Comparison of ENCODE assay signal across 11 cellular contexts in genomic region chr6:41561386-41561785, GRCh38. TPM values are rescaled to one million over a fixed set of nuclear protein-coding genes. Genes with fewer than 3 reads are reported as not detected.
DNase-seq lines count a peak whose midpoint lies in the region; ATAC-seq and TF ChIP-seq lines count a peak whose summit lies in the region.
"Had no signal": no experiment of that assay in that cellular context is flagged by ENCODE, and none has a peak within 500 bp of the region (broad histone marks: within the 10 kb centered on the region; RNA-seq: fewer than 3 reads in every experiment).

No MANE protein-coding gene starts in this region.

- ATAC-seq in activated naive CD8-positive, alpha-beta T cell treated with anti-CD3 and anti-CD28 coated beads, Interleukin-2, amount 50 U/mL, for 24 hours: no peak
- ATAC-seq in HG03139 (IDR thresholded peaks at IDR 0.05; ENCODE audit: unreplicated experiment): no peak
- ATAC-seq: HCT116 had no signal

- peak overlapping the region; percentile 27 for H3K4me2 ChIP-seq in OCI-LY7 (ENCODE audit: low read length)

- DNase-seq in activated naive CD8-positive, alpha-beta T cell treated with anti-CD3 and anti-CD28 coated beads, Interleukin-2, amount 50 U/mL, for 24 hours: no peak
- DNase-seq in OCI-LY7 (ENCODE audit: low spot score): peak; percentile 33
- no peak for DNase-seq in immature natural killer cell
- no peak for DNase-seq in stomach
- DNase-seq in SJCRH30: no peak
- no peak for DNase-seq in GM19240 (ENCODE audit: insufficient read length, low spot score)
- DNase-seq: T1000 had no signal

- no peak for TF ChIP-seq POLR2A in stomach (IDR thresholded peaks at IDR 0.05)

- no peak for TF ChIP-seq EP300 in stomach (IDR thresholded peaks at IDR 0.05)

- CTCF ChIA-PET in OCI-LY7 (lab: Charles Lee; ENCODE audit: unreplicated experiment): no interaction called here

- no peak overlapping the region for H2AFZ ChIP-seq in OCI-LY7 (ENCODE audit: low read length)

- H3K9me3 Mint-ChIP-seq in activated naive CD8-positive, alpha-beta T cell (ENCODE audit: low read depth): no peaks in the 10 kb centered on the region
- no peaks in the 10 kb centered on the region for H3K9me3 Mint-ChIP-seq in activated naive CD8-positive, alpha-beta T cell treated with anti-CD3 and anti-CD28 coated beads, Interleukin-2, amount 50 U/mL, for 24 hours
- no peaks in the 10 kb centered on the region for H3K9me3 Mint-ChIP-seq in immature natural killer cell

- POLR2A ChIA-PET in OCI-LY7 (lab: Charles Lee): no interaction called here

- TF ChIP-seq CTCF in OCI-LY7 (conservative IDR thresholded peaks at IDR 0.05; ENCODE audit: low read length) (no peak), stomach (IDR thresholded peaks at IDR 0.05) (no peak)

- H3K9me3 ChIP-seq in OCI-LY7 (ENCODE audit: low read length) (no peaks in the 10 kb centered on the region), stomach (no peaks in the 10 kb centered on the region), SJCRH30 (replicated peaks) (no peaks in the 10 kb centered on the region)

- no peaks in the 10 kb centered on the region for H3K79me2 ChIP-seq in OCI-LY7 (ENCODE audit: insufficient read depth, low read depth, low read length)

- no peak overlapping the region for H3K27ac Mint-ChIP-seq in activated naive CD8-positive, alpha-beta T cell
- H3K27ac Mint-ChIP-seq in activated naive CD8-positive, alpha-beta T cell treated with anti-CD3 and anti-CD28 coated beads, Interleukin-2, amount 50 U/mL, for 24 hours: no peak overlapping the region
- peak overlapping the region; percentile 11 to 89 (median 74) for H3K27ac Mint-ChIP-seq in immature natural killer cell

- H3K27me3 ChIP-seq in stomach (no peaks in the 10 kb centered on the region), SJCRH30 (no peaks in the 10 kb centered on the region)
- H3K27me3 ChIP-seq: foreskin keratinocyte had no signal

- BruUV-seq in OCI-LY7 (replicated peaks; lab: Mats Ljungman, UMichigan): no TSS peak

- no peaks in the 10 kb centered on the region for H3K9me2 ChIP-seq in OCI-LY7 (ENCODE audit: insufficient read depth, low read length)

- H3K36me3 ChIP-seq in OCI-LY7 (ENCODE audit: insufficient read depth, low read length) (peaks cover 9% of the 10 kb centered on the region), stomach (peaks cover 8 to 20% (median 14%) of the 10 kb centered on the region in 4 donors), SJCRH30 (peaks cover 7% of the 10 kb centered on the region)

- H3K4me3 ChIP-seq in OCI-LY7 (ENCODE audit: low read depth, low read length, poor library complexity, severe bottlenecking) (no peak overlapping the region), stomach (peak overlapping the region in 2 of 4 donors; percentile 39 to 51), SJCRH30 (no peak overlapping the region)

- intact Hi-C loops in OCI-LY7 (cut with micrococcal nuclease; ENCODE audit: unreplicated experiment): no loop called here
- intact Hi-C loops in stomach (cut with DNase I; ENCODE audit: low total_unique reads): no loop called here

- peak overlapping the region; percentile 88 for H3K4me3 Mint-ChIP-seq in activated naive CD8-positive, alpha-beta T cell
- no peak overlapping the region for H3K4me3 Mint-ChIP-seq in activated naive CD8-positive, alpha-beta T cell treated with anti-CD3 and anti-CD28 coated beads, Interleukin-2, amount 50 U/mL, for 24 hours
- H3K4me3 Mint-ChIP-seq in immature natural killer cell: peak overlapping the region in 4 of 5 donors; percentile 85 to 89 (median 87)

- peaks cover 7% of the 10 kb centered on the region for H3K4me1 Mint-ChIP-seq in activated naive CD8-positive, alpha-beta T cell (ENCODE audit: low read depth)
- peaks cover 22% of the 10 kb centered on the region for H3K4me1 Mint-ChIP-seq in activated naive CD8-positive, alpha-beta T cell treated with anti-CD3 and anti-CD28 coated beads, Interleukin-2, amount 50 U/mL, for 24 hours
- H3K4me1 Mint-ChIP-seq in immature natural killer cell: peaks cover 24 to 28% of the 10 kb centered on the region in 2 donors

- peaks cover 8% of the 10 kb centered on the region for H3K36me3 Mint-ChIP-seq in activated naive CD8-positive, alpha-beta T cell
- peaks cover 5% of the 10 kb centered on the region for H3K36me3 Mint-ChIP-seq in activated naive CD8-positive, alpha-beta T cell treated with anti-CD3 and anti-CD28 coated beads, Interleukin-2, amount 50 U/mL, for 24 hours (ENCODE audit: low read depth)
- peaks cover 5 to 13% (median 12%) of the 10 kb centered on the region in 3 donors for H3K36me3 Mint-ChIP-seq in immature natural killer cell

- H4K20me1 ChIP-seq in OCI-LY7 (ENCODE audit: insufficient read depth, low read length): no peaks in the 10 kb centered on the region; the same call in 1 of the 2 replicates

- H3K4me1 ChIP-seq in OCI-LY7 (ENCODE audit: insufficient read depth, low read length, poor library complexity, severe bottlenecking) (peaks cover 28% of the 10 kb centered on the region), stomach (peaks cover 33 to 69% (median 62%) of the 10 kb centered on the region in 4 donors), SJCRH30 (peaks cover 7% of the 10 kb centered on the region; the same call in 1 of the 2 replicates)
- H3K4me1 ChIP-seq: foreskin keratinocyte had no signal

- H3K27ac ChIP-seq in OCI-LY7 (ENCODE audit: low read depth, low read length, poor library complexity, severe bottlenecking) (peak overlapping the region; percentile 17), stomach (peak overlapping the region in 4 of 5 donors; percentile 46 to 62 (median 58)), SJCRH30 (no peak overlapping the region)
- H3K27ac ChIP-seq: foreskin keratinocyte had no signal

- H3K27me3 Mint-ChIP-seq in activated naive CD8-positive, alpha-beta T cell: no peaks in the 10 kb centered on the region
- H3K27me3 Mint-ChIP-seq in activated naive CD8-positive, alpha-beta T cell treated with anti-CD3 and anti-CD28 coated beads, Interleukin-2, amount 50 U/mL, for 24 hours: peaks cover 3% of the 10 kb centered on the region
- H3K27me3 Mint-ChIP-seq in immature natural killer cell (ENCODE audit: low read depth in 3 of 3): peaks cover 0 to 3% (median 2%) of the 10 kb centered on the region in 3 donors

- WGBS in stomach, 5 donors: 40 to 76% (median 54%) methylated on average over 4 of the region's 4 CpGs

RNA-seq across cellular contexts. Expression of gene FOXP4, which starts 15.2 kb away (rescaled TPM):
- 5.1 and 6.3 TPM in 2 replicates for total RNA-seq in OCI-LY7 (2014; rRNA removed; shearing (Covaris generic))
- total RNA-seq in OCI-LY7 (2022) (26.3 and 26.7 TPM in 2 replicates), stomach (10 to 100 TPM in 4 of 5 donors, 1 to 10 TPM in 1; 7.9 to 70.4 (median 40.3) TPM)
- polyA plus RNA-seq in immature natural killer cell (under 1 TPM; 0.10 to 0.73 (median 0.68) TPM), stomach (10 to 100 TPM; 14.3 to 33.7 (median 27.6) TPM)
- total RNA-seq in SJCRH30 (2014; rRNA removed; shearing (Covaris generic)): 9.2 and 10.3 TPM in 2 replicates

Comparison
In these comparisons a context has a peak if more than half of its experiments do, and no peak if none do; other contexts are left out.
1. H3K27ac Mint-ChIP-seq: peak in immature natural killer cell (6 of 6); none in activated naive CD8-positive, alpha-beta T cell (single experiment) and activated naive CD8-positive, alpha-beta T cell treated with anti-CD3 and anti-CD28 coated beads, Interleukin-2, amount 50 U/mL, for 24 hours (single experiment).